21 cellular contexts compared by ENCODE assay signal in the genomic region with DNA sequence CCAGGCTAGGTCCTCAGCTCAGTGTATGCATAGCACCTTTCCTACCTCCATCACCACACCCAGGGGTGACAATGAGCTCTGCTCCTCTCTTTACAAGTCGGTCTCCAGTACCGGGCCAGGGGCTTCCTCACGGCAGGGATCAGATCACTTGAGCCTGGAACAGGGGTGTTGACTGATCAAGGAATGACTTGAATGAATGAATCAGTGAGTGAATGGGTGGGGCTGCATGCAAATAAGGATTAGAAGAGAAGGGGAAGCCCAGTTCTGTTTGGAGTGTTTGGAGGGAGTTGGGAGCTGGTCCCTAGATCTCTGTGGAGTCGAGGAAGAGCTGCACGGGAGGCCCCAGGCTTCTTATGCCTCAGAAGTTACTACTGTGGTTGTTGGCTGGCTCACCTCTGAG.
DNase-seq lines count a peak whose midpoint lies in the region; ATAC-seq, FAIRE-seq and TF ChIP-seq lines count a peak whose summit lies in the region.
"Had no signal": no experiment of that assay in that cellular context is flagged by ENCODE, and none has a peak within 500 bp of the region (broad histone marks: within the 10 kb centered on the region; RNA-seq: fewer than 3 reads in every experiment).

No MANE protein-coding gene starts in this region.

- no peak for TF ChIP-seq CTCF in bronchial epithelial cell (IDR thresholded peaks at IDR 0.05; ENCODE audit: insufficient read depth, low read length, severe bottlenecking)

- DNase-seq in NCI-H526 (lab: John Stamatoyannopoulos, UW) = peak; percentile 5 to 22
- no peak for DNase-seq in NCI-H526 treated with DMSO at 0.1 percent for 48 hours (lab: John Stamatoyannopoulos, UW)
- DNase-seq in cardiac septum (ENCODE audit: low spot score) = peak; percentile 41
- DNase-seq in Right ventricle myocardium inferior (ENCODE audit: missing footprints) = no peak
- DNase-seq in bronchial epithelial cell (ENCODE audit: low read depth) = peak; percentile 62
- no peak for DNase-seq in stimulated activated effector memory CD8-positive, alpha-beta T cell treated with anti-CD3 and anti-CD28 coated beads, Interleukin-12 subunit alpha, Interleukin-12 subunit beta, amount 100 ng/mL, for 72 hours (ENCODE audit: low spot score in 2 of 2)
- DNase-seq: AML-193; Caco-2; Calu3; CD4-positive, alpha-beta T cell; CD8-positive, alpha-beta T cell; DMS79 treated with DMSO at 0.1 percent for 48 hours; GF-D8 had no signal

- no peaks in the 10 kb centered on the region for H3K36me3 ChIP-seq in bronchial epithelial cell (ENCODE audit: control insufficient read depth, insufficient read depth, low read length)
- H3K36me3 ChIP-seq: BLaER1 treated with 17β-estradiol and CSF1 and Interleukin-3, amounts not matched to agents 10 nM and 100 nM had no signal

- H3K27ac Mint-ChIP-seq in stimulated activated effector memory CD8-positive, alpha-beta T cell treated with anti-CD3 and anti-CD28 coated beads, Interleukin-12 subunit alpha, Interleukin-12 subunit beta, amount 100 ng/mL, for 72 hours = no peak overlapping the region
- H3K27ac Mint-ChIP-seq: B cell; CD4-positive, alpha-beta T cell; CD8-positive, alpha-beta T cell had no signal

- no peaks in the 10 kb centered on the region for H3K9me3 Mint-ChIP-seq in stimulated activated effector memory CD8-positive, alpha-beta T cell treated with anti-CD3 and anti-CD28 coated beads, Interleukin-12 subunit alpha, Interleukin-12 subunit beta, amount 100 ng/mL, for 72 hours
- H3K9me3 Mint-ChIP-seq: CD4-positive, alpha-beta T cell; CD8-positive, alpha-beta T cell had no signal

- H3K4me3 ChIP-seq in bronchial epithelial cell (ENCODE audit: low read depth, low read length) = no peak overlapping the region
- H3K4me3 ChIP-seq: A549; BLaER1 treated with 17β-estradiol and CSF1 and Interleukin-3, amounts not matched to agents 10 nM and 100 nM had no signal

- peaks cover 21% of the 10 kb centered on the region for H3K4me1 Mint-ChIP-seq in stimulated activated effector memory CD8-positive, alpha-beta T cell treated with anti-CD3 and anti-CD28 coated beads, Interleukin-12 subunit alpha, Interleukin-12 subunit beta, amount 100 ng/mL, for 72 hours

- intact Hi-C loops in cardiac septum (cut with DNase I) (loop anchor here (10.0 kb wide), 1 partner anchor 332 kb away; no protein-coding TSS in a partner anchor), Right ventricle myocardium inferior (cut with DNase I) (no loop called here)

- FAIRE-seq in bronchial epithelial cell (lab: Jason Lieb, UNC) = no peak
- FAIRE-seq: A549, D721Med, G401.6, GM12891 had no signal

- H3K27me3 ChIP-seq in bronchial epithelial cell (ENCODE audit: control insufficient read depth, insufficient read depth, low read length) = no peaks in the 10 kb centered on the region
- H3K27me3 ChIP-seq: BLaER1 treated with 17β-estradiol and CSF1 and Interleukin-3, amounts not matched to agents 10 nM and 100 nM had no signal

- H3K4me3 Mint-ChIP-seq in stimulated activated effector memory CD8-positive, alpha-beta T cell treated with anti-CD3 and anti-CD28 coated beads, Interleukin-12 subunit alpha, Interleukin-12 subunit beta, amount 100 ng/mL, for 72 hours = no peak overlapping the region
- H3K4me3 Mint-ChIP-seq: B cell; CD4-positive, alpha-beta T cell; CD8-positive, alpha-beta T cell had no signal

- ATAC-seq in Right ventricle myocardium inferior = no peak
- peak; percentile 26 for ATAC-seq in esophagus mucosa
- ATAC-seq in GM18868 (IDR thresholded peaks at IDR 0.05; ENCODE audit: unreplicated experiment) = no peak
- no peak for ATAC-seq in stimulated activated effector memory CD8-positive, alpha-beta T cell treated with anti-CD3 and anti-CD28 coated beads, Interleukin-12 subunit alpha, Interleukin-12 subunit beta, amount 100 ng/mL, for 72 hours
- ATAC-seq: A549; CD8-positive, alpha-beta T cell had no signal

- no peaks in the 10 kb centered on the region for H3K36me3 Mint-ChIP-seq in stimulated activated effector memory CD8-positive, alpha-beta T cell treated with anti-CD3 and anti-CD28 coated beads, Interleukin-12 subunit alpha, Interleukin-12 subunit beta, amount 100 ng/mL, for 72 hours
- H3K36me3 Mint-ChIP-seq: CD8-positive, alpha-beta T cell had no signal

Comparison
In these comparisons a context has a peak if more than half of its experiments do, and no peak if none do; other contexts are left out.
1. DNase-seq: peak in NCI-H526 (2 of 2), cardiac septum (single experiment) and bronchial epithelial cell (single experiment); none in NCI-H526 treated with DMSO at 0.1 percent for 48 hours (single experiment), Right ventricle myocardium inferior (single experiment) and stimulated activated effector memory CD8-positive, alpha-beta T cell treated with anti-CD3 and anti-CD28 coated beads, Interleukin-12 subunit alpha, Interleukin-12 subunit beta, amount 100 ng/mL, for 72 hours (0 of 2).